ENCODE assay signal across 1 cellular context in genomic region chr4:98482847-98483806, GRCh38.
TF ChIP-seq lines count a peak whose summit lies in the region.

No MANE protein-coding gene starts in this region.

TF ChIP-seq in GM12878, 131 proteins besides CTCF, POLR2A, EP300 and RAD21 (continued from another document and continues in another):
- TF ChIP-seq IRF5 (IDR thresholded peaks at IDR 0.05; ENCODE audit: borderline replicate concordance) (no peak), ZNF274 (IDR thresholded peaks at IDR 0.05; ENCODE audit: insufficient read depth, insufficient read length) (no peak), BCLAF1 (IDR thresholded peaks at IDR 0.05) (no peak), ETV6 (conservative IDR thresholded peaks at IDR 0.05 in 1 of 2, IDR thresholded peaks at IDR 0.05 in 1 of 2; ENCODE audit: borderline replicate concordance in 1 of 2, low read depth in 1 of 2) (peak in 1 of 2 experiments; percentile 76; a peak in 1 of 4 replicates), RCOR1 (conservative IDR thresholded peaks at IDR 0.05; ENCODE audit: low read depth, low read length) (0 out of 2 replicates have a peak, but pooled peaks have one; percentile 25), JUND (IDR thresholded peaks at IDR 0.05; ENCODE audit: low read depth, low read length) (peak; percentile 72; the same call in 1 of the 2 replicates), POLR2AphosphoS2 (IDR thresholded peaks at IDR 0.05; ENCODE audit: low read depth, low read length) (no peak), TCF12 (IDR thresholded peaks at IDR 0.05; ENCODE audit: low read depth, low read length) (no peak), IKZF2 (IDR thresholded peaks at IDR 0.05) (peak; percentile 89), GABPA (IDR thresholded peaks at IDR 0.05; ENCODE audit: low read depth) (0 out of 2 replicates have a peak, but pooled peaks have one; percentile 28), CHD1 (IDR thresholded peaks at IDR 0.05; ENCODE audit: low read depth, low read length) (no peak), ZNF687 (IDR thresholded peaks at IDR 0.05) (no peak), TBL1XR1 (IDR thresholded peaks at IDR 0.05; ENCODE audit: low read depth, low read length) (0 out of 2 replicates have a peak, but pooled peaks have one; percentile 19), MYC (IDR thresholded peaks at IDR 0.05; ENCODE audit: insufficient read depth, insufficient read length, insufficient replicate concordance, low read length, severe bottlenecking) (no peak), PAX8 (IDR thresholded peaks at IDR 0.05) (no peak), ELK1 (IDR thresholded peaks at IDR 0.05; ENCODE audit: low read depth, low read length) (0 out of 2 replicates have a peak, but pooled peaks have one; percentile 24), YY1 (IDR thresholded peaks at IDR 0.05; ENCODE audit: low read depth, low read length) (no peak), ZBTB4 (CRISPR knock-in tag; IDR thresholded peaks at IDR 0.05) (no peak), CBX5 (IDR thresholded peaks at IDR 0.05; ENCODE audit: low read depth) (0 out of 2 replicates have a peak, but pooled peaks have one; percentile 49), ZZZ3 (IDR thresholded peaks at IDR 0.05; ENCODE audit: control insufficient read depth, insufficient read length, low read depth) (no peak), MXI1 (IDR thresholded peaks at IDR 0.05; ENCODE audit: low read depth, low read length) (peak; percentile 48), YBX1 (IDR thresholded peaks at IDR 0.05) (no peak), NBN (IDR thresholded peaks at IDR 0.05) (peak; percentile 51; the same call in 1 of the 2 replicates), BMI1 (IDR thresholded peaks at IDR 0.05; ENCODE audit: borderline replicate concordance) (peak; percentile 68), TCF3 (IDR thresholded peaks at IDR 0.05; ENCODE audit: borderline replicate concordance, insufficient read depth, low read depth, low read length) (no peak), E4F1 (IDR thresholded peaks at IDR 0.05; ENCODE audit: borderline replicate concordance, partially characterized antibody) (no peak), NFYA (IDR thresholded peaks at IDR 0.05; ENCODE audit: borderline replicate concordance, low read depth, low read length) (no peak), FOXK2 (IDR thresholded peaks at IDR 0.05) (no peak), HCFC1 (IDR thresholded peaks at IDR 0.05; ENCODE audit: low read length) (no peak), SMAD5 (IDR thresholded peaks at IDR 0.05; ENCODE audit: low read depth) (no peak), MEF2A (IDR thresholded peaks at IDR 0.05; ENCODE audit: insufficient read depth, low read depth, low read length) (peak; percentile 92), RB1 (IDR thresholded peaks at IDR 0.05; ENCODE audit: borderline replicate concordance) (no peak), GATAD2B (conservative IDR thresholded peaks at IDR 0.05; ENCODE audit: low read depth) (peak; percentile 51; the same call in 1 of the 2 replicates), RFX5 (IDR thresholded peaks at IDR 0.05; ENCODE audit: low read depth, low read length) (no peak), IRF4 (IDR thresholded peaks at IDR 0.05; ENCODE audit: low read depth, low read length) (peak; percentile 89)
- TF ChIP-seq, protein P1, sequence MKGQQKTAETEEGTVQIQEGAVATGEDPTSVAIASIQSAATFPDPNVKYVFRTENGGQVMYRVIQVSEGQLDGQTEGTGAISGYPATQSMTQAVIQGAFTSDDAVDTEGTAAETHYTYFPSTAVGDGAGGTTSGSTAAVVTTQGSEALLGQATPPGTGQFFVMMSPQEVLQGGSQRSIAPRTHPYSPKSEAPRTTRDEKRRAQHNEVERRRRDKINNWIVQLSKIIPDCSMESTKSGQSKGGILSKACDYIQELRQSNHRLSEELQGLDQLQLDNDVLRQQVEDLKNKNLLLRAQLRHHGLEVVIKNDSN (IDR thresholded peaks at IDR 0.05; ENCODE audit: borderline replicate concordance, extremely low read length, insufficient read depth, low read depth, low read length): no peak
- TF ChIP-seq, protein P2, sequence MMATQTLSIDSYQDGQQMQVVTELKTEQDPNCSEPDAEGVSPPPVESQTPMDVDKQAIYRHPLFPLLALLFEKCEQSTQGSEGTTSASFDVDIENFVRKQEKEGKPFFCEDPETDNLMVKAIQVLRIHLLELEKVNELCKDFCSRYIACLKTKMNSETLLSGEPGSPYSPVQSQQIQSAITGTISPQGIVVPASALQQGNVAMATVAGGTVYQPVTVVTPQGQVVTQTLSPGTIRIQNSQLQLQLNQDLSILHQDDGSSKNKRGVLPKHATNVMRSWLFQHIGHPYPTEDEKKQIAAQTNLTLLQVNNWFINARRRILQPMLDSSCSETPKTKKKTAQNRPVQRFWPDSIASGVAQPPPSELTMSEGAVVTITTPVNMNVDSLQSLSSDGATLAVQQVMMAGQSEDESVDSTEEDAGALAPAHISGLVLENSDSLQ (IDR thresholded peaks at IDR 0.05): no peak
- TF ChIP-seq, protein P3, sequence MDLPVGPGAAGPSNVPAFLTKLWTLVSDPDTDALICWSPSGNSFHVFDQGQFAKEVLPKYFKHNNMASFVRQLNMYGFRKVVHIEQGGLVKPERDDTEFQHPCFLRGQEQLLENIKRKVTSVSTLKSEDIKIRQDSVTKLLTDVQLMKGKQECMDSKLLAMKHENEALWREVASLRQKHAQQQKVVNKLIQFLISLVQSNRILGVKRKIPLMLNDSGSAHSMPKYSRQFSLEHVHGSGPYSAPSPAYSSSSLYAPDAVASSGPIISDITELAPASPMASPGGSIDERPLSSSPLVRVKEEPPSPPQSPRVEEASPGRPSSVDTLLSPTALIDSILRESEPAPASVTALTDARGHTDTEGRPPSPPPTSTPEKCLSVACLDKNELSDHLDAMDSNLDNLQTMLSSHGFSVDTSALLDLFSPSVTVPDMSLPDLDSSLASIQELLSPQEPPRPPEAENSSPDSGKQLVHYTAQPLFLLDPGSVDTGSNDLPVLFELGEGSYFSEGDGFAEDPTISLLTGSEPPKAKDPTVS (IDR thresholded peaks at IDR 0.05; ENCODE audit: low read depth, low read length): no peak
- TF ChIP-seq, protein P4, sequence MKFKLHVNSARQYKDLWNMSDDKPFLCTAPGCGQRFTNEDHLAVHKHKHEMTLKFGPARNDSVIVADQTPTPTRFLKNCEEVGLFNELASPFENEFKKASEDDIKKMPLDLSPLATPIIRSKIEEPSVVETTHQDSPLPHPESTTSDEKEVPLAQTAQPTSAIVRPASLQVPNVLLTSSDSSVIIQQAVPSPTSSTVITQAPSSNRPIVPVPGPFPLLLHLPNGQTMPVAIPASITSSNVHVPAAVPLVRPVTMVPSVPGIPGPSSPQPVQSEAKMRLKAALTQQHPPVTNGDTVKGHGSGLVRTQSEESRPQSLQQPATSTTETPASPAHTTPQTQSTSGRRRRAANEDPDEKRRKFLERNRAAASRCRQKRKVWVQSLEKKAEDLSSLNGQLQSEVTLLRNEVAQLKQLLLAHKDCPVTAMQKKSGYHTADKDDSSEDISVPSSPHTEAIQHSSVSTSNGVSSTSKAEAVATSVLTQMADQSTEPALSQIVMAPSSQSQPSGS (IDR thresholded peaks at IDR 0.05; ENCODE audit: low read length): peak; percentile 87
